1 cellular context compared by ENCODE assay signal in the genomic region with DNA sequence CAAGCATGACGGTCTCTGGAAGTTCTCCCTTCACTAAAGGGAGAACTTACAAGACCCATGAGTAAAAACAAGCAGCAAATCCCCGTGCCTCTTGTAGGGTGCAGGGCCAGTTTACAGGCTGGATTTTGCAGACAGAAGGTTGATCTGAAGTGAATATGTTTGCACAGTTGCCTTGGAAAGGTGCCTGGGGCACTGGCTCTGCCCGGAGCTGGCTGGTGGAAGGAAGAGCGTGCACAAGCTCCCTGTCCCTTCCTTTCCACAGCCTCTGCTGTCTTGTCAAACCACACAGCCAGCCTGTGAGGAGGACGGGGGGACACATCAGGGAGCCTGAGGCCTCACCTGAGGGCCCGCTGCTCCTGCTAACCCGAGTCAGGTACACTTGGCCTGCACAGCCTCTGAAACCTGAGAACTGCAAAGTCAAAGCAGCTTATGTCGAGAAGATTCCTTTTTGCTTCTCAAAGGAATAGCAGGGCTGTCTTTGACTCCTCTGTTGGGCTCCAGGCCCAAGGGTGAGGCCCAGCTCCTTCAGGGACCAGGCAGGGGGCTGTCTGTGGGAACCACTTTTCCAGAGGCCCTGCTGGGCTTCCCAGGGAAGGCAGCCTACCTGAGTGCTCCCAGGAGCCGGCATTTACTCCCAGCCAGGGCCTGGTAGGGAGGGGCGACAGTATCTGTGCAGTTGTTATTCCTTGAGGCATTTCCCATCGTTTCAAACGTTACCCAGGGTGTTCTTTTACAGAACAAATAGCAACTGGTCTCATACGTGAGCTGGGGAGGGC.
TF ChIP-seq lines count a peak whose summit lies in the region.

No MANE protein-coding gene starts in this region.

TF ChIP-seq in GM23338, 12 proteins besides CTCF, POLR2A, EP300 and RAD21 (continued from another document):
- TF ChIP-seq, protein P1, sequence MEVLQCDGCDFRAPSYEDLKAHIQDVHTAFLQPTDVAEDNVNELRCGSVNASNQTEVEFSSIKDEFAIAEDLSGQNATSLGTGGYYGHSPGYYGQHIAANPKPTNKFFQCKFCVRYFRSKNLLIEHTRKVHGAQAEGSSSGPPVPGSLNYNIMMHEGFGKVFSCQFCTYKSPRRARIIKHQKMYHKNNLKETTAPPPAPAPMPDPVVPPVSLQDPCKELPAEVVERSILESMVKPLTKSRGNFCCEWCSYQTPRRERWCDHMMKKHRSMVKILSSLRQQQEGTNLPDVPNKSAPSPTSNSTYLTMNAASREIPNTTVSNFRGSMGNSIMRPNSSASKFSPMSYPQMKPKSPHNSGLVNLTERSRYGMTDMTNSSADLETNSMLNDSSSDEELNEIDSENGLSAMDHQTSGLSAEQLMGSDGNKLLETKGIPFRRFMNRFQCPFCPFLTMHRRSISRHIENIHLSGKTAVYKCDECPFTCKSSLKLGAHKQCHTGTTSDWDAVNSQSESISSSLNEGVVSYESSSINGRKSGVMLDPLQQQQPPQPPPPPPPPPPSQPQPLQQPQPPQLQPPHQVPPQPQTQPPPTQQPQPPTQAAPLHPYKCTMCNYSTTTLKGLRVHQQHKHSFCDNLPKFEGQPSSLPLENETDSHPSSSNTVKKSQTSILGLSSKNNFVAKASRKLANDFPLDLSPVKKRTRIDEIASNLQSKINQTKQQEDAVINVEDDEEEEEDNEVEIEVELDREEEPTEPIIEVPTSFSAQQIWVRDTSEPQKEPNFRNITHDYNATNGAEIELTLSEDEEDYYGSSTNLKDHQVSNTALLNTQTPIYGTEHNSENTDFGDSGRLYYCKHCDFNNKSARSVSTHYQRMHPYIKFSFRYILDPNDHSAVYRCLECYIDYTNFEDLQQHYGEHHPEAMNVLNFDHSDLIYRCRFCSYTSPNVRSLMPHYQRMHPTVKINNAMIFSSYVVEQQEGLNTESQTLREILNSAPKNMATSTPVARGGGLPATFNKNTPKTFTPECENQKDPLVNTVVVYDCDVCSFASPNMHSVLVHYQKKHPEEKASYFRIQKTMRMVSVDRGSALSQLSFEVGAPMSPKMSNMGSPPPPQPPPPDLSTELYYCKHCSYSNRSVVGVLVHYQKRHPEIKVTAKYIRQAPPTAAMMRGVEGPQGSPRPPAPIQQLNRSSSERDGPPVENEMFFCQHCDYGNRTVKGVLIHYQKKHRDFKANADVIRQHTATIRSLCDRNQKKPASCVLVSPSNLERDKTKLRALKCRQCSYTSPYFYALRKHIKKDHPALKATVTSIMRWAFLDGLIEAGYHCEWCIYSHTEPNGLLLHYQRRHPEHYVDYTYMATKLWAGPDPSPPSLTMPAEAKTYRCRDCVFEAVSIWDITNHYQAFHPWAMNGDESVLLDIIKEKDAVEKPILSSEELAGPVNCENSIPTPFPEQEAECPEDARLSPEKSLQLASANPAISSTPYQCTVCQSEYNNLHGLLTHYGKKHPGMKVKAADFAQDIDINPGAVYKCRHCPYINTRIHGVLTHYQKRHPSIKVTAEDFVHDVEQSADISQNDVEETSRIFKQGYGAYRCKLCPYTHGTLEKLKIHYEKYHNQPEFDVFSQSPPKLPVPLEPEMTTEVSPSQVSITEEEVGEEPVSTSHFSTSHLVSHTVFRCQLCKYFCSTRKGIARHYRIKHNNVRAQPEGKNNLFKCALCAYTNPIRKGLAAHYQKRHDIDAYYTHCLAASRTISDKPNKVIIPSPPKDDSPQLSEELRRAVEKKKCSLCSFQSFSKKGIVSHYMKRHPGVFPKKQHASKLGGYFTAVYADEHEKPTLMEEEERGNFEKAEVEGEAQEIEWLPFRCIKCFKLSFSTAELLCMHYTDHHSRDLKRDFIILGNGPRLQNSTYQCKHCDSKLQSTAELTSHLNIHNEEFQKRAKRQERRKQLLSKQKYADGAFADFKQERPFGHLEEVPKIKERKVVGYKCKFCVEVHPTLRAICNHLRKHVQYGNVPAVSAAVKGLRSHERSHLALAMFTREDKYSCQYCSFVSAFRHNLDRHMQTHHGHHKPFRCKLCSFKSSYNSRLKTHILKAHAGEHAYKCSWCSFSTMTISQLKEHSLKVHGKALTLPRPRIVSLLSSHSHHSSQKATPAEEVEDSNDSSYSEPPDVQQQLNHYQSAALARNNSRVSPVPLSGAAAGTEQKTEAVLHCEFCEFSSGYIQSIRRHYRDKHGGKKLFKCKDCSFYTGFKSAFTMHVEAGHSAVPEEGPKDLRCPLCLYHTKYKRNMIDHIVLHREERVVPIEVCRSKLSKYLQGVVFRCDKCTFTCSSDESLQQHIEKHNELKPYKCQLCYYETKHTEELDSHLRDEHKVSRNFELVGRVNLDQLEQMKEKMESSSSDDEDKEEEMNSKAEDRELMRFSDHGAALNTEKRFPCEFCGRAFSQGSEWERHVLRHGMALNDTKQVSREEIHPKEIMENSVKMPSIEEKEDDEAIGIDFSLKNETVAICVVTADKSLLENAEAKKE (CRISPR knock-in tag; IDR thresholded peaks at IDR 0.05): no peak
- TF ChIP-seq STAT1 (IDR thresholded peaks at IDR 0.05; ENCODE audit: unreplicated experiment) (no peak), REST (IDR thresholded peaks at IDR 0.05; ENCODE audit: unreplicated experiment) (no peak), EZH2phosphoT487 (IDR thresholded peaks at IDR 0.05; ENCODE audit: unreplicated experiment) (no peak), NANOG (IDR thresholded peaks at IDR 0.05; ENCODE audit: borderline replicate concordance) (no peak), EZH2 (IDR thresholded peaks at IDR 0.05; ENCODE audit: low read depth, unreplicated experiment) (no peak), JUNB (IDR thresholded peaks at IDR 0.05; ENCODE audit: unreplicated experiment) (no peak)
- TF ChIP-seq, protein P2, sequence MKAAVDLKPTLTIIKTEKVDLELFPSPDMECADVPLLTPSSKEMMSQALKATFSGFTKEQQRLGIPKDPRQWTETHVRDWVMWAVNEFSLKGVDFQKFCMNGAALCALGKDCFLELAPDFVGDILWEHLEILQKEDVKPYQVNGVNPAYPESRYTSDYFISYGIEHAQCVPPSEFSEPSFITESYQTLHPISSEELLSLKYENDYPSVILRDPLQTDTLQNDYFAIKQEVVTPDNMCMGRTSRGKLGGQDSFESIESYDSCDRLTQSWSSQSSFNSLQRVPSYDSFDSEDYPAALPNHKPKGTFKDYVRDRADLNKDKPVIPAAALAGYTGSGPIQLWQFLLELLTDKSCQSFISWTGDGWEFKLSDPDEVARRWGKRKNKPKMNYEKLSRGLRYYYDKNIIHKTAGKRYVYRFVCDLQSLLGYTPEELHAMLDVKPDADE (IDR thresholded peaks at IDR 0.05): no peak
